ENCODE assay signal across 17 cellular contexts in genomic region chr2:28030600-28030999, GRCh38.
DNase-seq lines count a peak whose midpoint lies in the region; ATAC-seq and TF ChIP-seq lines count a peak whose summit lies in the region.
"Had no signal": no experiment of that assay in that cellular context is flagged by ENCODE, and none has a peak within 500 bp of the region (broad histone marks: within the 10 kb centered on the region; RNA-seq: fewer than 3 reads in every experiment).

No MANE protein-coding gene starts in this region.

- no peak for TF ChIP-seq EP300 in gastroesophageal sphincter (IDR thresholded peaks at IDR 0.05)

- H3K9me3 ChIP-seq in subcutaneous abdominal adipose tissue (ENCODE audit: control insufficient read depth in 5 of 5, low read length in 5 of 5) (no peaks in the 10 kb centered on the region), gastroesophageal sphincter (no peaks in the 10 kb centered on the region)

- H3K4me3 ChIP-seq in fibroblast of pulmonary artery (replicated peaks; ENCODE audit: low read depth, low read length) = no peak overlapping the region
- no peak overlapping the region for H3K4me3 ChIP-seq in subcutaneous abdominal adipose tissue (ENCODE audit: low read depth in 1 of 5, low read length in 5 of 5)
- H3K4me3 ChIP-seq in gastroesophageal sphincter = no peak overlapping the region
- H3K4me3 ChIP-seq: BLaER1 treated with 17β-estradiol and CSF1 and Interleukin-3, amounts not matched to agents 10 nM and 100 nM had no signal

- DNase-seq in NCI-H446 treated with DMSO at 0.1 percent for 48 hours (lab: John Stamatoyannopoulos, UW) = peak; percentile 43
- peak; percentile 7 for DNase-seq in fibroblast of pulmonary artery (ENCODE audit: low read depth)
- DNase-seq in lung microvascular endothelial cell (ENCODE audit: low read depth in 2 of 2) = peak; percentile 4 to 23
- DNase-seq in NCI-H2081 (lab: John Stamatoyannopoulos, UW) = no peak
- no peak for DNase-seq in Kasumi-1 (lab: John Stamatoyannopoulos, UW)
- DNase-seq: Calu3; CD8-positive, alpha-beta T cell; GF-D8; HCEC 1CT; NCI-H1105; NCI-H2081 treated with DMSO at 0.1 percent for 48 hours; NCI-H510A treated with DMSO at 0.1 percent for 48 hours; NCI-H774; SIG-M5 had no signal

- H3K36me3 ChIP-seq in subcutaneous abdominal adipose tissue (ENCODE audit: control insufficient read depth in 5 of 5, insufficient read depth in 5 of 5, low read length in 5 of 5) = peaks cover 0 to 4% (median under 1%) of the 10 kb centered on the region in 5 donors
- H3K36me3 ChIP-seq in gastroesophageal sphincter = peaks cover 0 to 9% of the 10 kb centered on the region in 2 donors

- peaks cover 0 to 19% (median 7%) of the 10 kb centered on the region in 5 donors for H3K4me1 ChIP-seq in subcutaneous abdominal adipose tissue (ENCODE audit: control insufficient read depth in 5 of 5, insufficient read depth in 5 of 5, low read length in 5 of 5)
- peaks cover 0 to 5% (median 0%) of the 10 kb centered on the region in 3 donors for H3K4me1 ChIP-seq in gastroesophageal sphincter

- H3K27ac ChIP-seq in subcutaneous abdominal adipose tissue (ENCODE audit: low read depth, low read length) (peak overlapping the region; percentile 17), gastroesophageal sphincter (no peak overlapping the region)
- H3K27ac ChIP-seq: BLaER1 treated with 17β-estradiol and CSF1 and Interleukin-3, amounts not matched to agents 10 nM and 100 nM had no signal

- WGBS in gastroesophageal sphincter (ENCODE audit: low coverage in 1 of 2), 2 donors = 38 to 54% methylated on average over 1 to 2 of the region's 2 CpGs

- ATAC-seq in gastroesophageal sphincter = no peak
- ATAC-seq: CD8-positive, alpha-beta T cell had no signal

- TF ChIP-seq CTCF in fibroblast of pulmonary artery (IDR thresholded peaks at IDR 0.05; ENCODE audit: low read length, missing control alignments) = no peak
- no peak for TF ChIP-seq CTCF in gastroesophageal sphincter (IDR thresholded peaks at IDR 0.05)

- H3K27me3 ChIP-seq in subcutaneous abdominal adipose tissue (ENCODE audit: control insufficient read depth in 5 of 5, insufficient read depth in 4 of 5, low read length in 5 of 5) (no peaks in the 10 kb centered on the region), gastroesophageal sphincter (no peaks in the 10 kb centered on the region)
- H3K27me3 ChIP-seq: BLaER1 treated with 17β-estradiol and CSF1 and Interleukin-3, amounts not matched to agents 10 nM and 100 nM had no signal

- H3K9ac ChIP-seq in subcutaneous abdominal adipose tissue (ENCODE audit: low read length in 5 of 5) = no peak overlapping the region
- H3K9ac ChIP-seq: BLaER1 treated with 17β-estradiol and CSF1 and Interleukin-3, amounts not matched to agents 10 nM and 100 nM had no signal

- TF ChIP-seq POLR2A in gastroesophageal sphincter (IDR thresholded peaks at IDR 0.05) = no peak

Comparison
In these comparisons a context has a peak if more than half of its experiments do, and no peak if none do; other contexts are left out.
1. DNase-seq: peak in NCI-H446 treated with DMSO at 0.1 percent for 48 hours (single experiment), fibroblast of pulmonary artery (single experiment) and lung microvascular endothelial cell (2 of 2); none in NCI-H2081 (0 of 2) and Kasumi-1 (0 of 2).